Comparison of ENCODE assay signal across 21 cellular contexts in genomic region chr2:238631491-238632180, GRCh38.
"Had no signal": no experiment of that assay in that cellular context is flagged by ENCODE, and none has a peak within 500 bp of the region (broad histone marks: within the 10 kb centered on the region; RNA-seq: fewer than 3 reads in every experiment).

No MANE protein-coding gene starts in this region.

- FAIRE-seq: islet of Langerhans, small intestine had no signal

- H3K4me3 Mint-ChIP-seq: naive B cell, nephron progenitor cell had no signal

- H3K36me3 ChIP-seq: breast epithelium, gastroesophageal sphincter, left lung, neutrophil, ovary, tibial artery, upper lobe of right lung had no signal

- ATAC-seq: gastroesophageal sphincter, left lung, upper lobe of right lung had no signal

- H3K36me3 Mint-ChIP-seq: naive B cell had no signal

- H3K27me3 ChIP-seq: breast epithelium, dorsolateral prefrontal cortex, gastroesophageal sphincter, hepatocyte, left lung, ovary, upper lobe of right lung had no signal

- H3K27ac Mint-ChIP-seq: naive B cell, nephron progenitor cell had no signal

- H3K4me1 Mint-ChIP-seq: naive B cell had no signal

- H3K27ac ChIP-seq: breast epithelium, dorsolateral prefrontal cortex, hepatocyte, left lung, neutrophil, ovary, tibial artery, upper lobe of right lung had no signal

- DNase-seq: central memory CD4-positive, alpha-beta T cell; cortex of kidney; dorsolateral prefrontal cortex; effector CD8-positive, alpha-beta T cell; glutamatergic neuron; left lung; mesendoderm; naive B cell; nephron progenitor cell; ovary; right cardiac atrium; small intestine; stimulated activated CD4-positive, alpha-beta T cell treated with anti-CD3 and anti-CD28 coated beads, Interleukin-12 subunit alpha, Interleukin-12 subunit beta, amount 100 ng/mL, for 4 hours; stimulated activated naive CD4-positive, alpha-beta T cell treated with Interleukin-2 at 50 U/mL for 16 hours; upper lobe of right lung had no signal

- H3K4me1 ChIP-seq: breast epithelium, gastroesophageal sphincter, left lung, tibial artery, upper lobe of right lung had no signal

- H3K9me3 ChIP-seq: breast epithelium, gastroesophageal sphincter, left lung, neutrophil, ovary, tibial artery, upper lobe of right lung had no signal

- H3K27me3 Mint-ChIP-seq: naive B cell had no signal

- H3K4me3 ChIP-seq: breast epithelium, dorsolateral prefrontal cortex, gastroesophageal sphincter, hepatocyte, left lung, ovary, tibial artery, upper lobe of right lung had no signal
